In the genomic region with DNA sequence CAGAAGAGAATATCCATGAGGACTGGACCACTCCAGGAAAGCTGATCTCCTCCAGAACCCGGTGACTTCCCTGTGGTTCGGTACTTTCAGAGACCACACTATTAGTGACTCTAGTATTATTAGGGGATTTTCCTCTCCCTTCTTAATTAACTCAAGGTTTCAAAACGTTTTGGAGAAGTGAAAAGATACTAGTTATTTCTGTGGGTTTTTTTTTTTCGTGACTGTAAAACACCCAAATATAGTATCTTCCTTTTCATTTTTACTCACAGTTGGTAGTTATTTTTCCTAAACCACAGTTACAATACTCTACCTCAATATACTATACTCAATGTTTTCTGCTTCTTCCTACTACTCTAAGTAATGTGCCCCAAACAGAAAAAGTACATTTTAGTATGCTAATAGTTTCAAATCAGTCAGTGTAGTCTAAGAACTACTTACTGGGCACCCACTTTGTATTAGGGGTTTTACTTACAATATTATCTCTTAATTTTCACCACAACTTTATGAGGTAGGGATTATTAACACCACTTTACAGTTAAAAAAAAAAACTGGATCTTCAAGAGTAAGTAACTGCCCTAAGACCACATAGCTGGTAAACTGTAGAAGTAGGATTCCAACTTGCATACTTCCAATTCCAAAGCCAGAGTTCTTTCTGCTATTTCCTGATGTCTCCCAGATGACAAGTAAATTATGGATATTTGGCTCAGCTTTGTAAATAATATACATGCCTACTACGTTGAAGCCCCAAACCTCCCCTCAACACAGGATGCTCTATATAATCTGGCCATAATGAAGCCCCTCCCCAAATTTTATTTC, we compare ENCODE assay signal across 10 cellular contexts. TPM values are rescaled to one million over a fixed set of nuclear protein-coding genes. Genes with fewer than 3 reads are reported as not detected.
A peak's percentile ranks its signal among the peaks of the same experiment; 100 is the strongest.
DNase-seq lines count a peak whose midpoint lies in the region; ATAC-seq, FAIRE-seq and TF ChIP-seq lines count a peak whose summit lies in the region.
"Had no signal": no experiment of that assay in that cellular context is flagged by ENCODE, and none has a peak within 500 bp of the region (broad histone marks: within the 10 kb centered on the region; RNA-seq: fewer than 3 reads in every experiment).

No MANE protein-coding gene starts in this region.

- H3K27ac ChIP-seq in neural progenitor cell (no peak overlapping the region), gastroesophageal sphincter (no peak overlapping the region)
- H3K27ac ChIP-seq: coronary artery had no signal

- WGBS in gastroesophageal sphincter (ENCODE audit: low coverage in 1 of 2), 2 donors = 61 to 62% methylated on average over 5 of the region's 5 CpGs

- H3K27ac Mint-ChIP-seq in activated naive CD8-positive, alpha-beta T cell treated with anti-CD3 and anti-CD28 coated beads, Interleukin-2, amount 10 ng/mL, durations not matched to agents 7 days and 5 days = peak overlapping the region; percentile 30
- no peak overlapping the region for H3K27ac Mint-ChIP-seq in neural progenitor cell

- H3K27me3 ChIP-seq in neural progenitor cell (no peaks in the 10 kb centered on the region), gastroesophageal sphincter (no peaks in the 10 kb centered on the region)

- no peaks in the 10 kb centered on the region for H3K36me3 ChIP-seq in neural progenitor cell
- H3K36me3 ChIP-seq in gastroesophageal sphincter = no peaks in the 10 kb centered on the region

- H3K9me3 Mint-ChIP-seq in activated naive CD8-positive, alpha-beta T cell treated with anti-CD3 and anti-CD28 coated beads, Interleukin-2, amount 10 ng/mL, durations not matched to agents 7 days and 5 days = peaks cover 2% of the 10 kb centered on the region
- H3K9me3 Mint-ChIP-seq in neural progenitor cell = peaks cover 7% of the 10 kb centered on the region

- no peak overlapping the region for H3K9ac ChIP-seq in neural progenitor cell

- H3K4me3 Mint-ChIP-seq in activated naive CD8-positive, alpha-beta T cell treated with anti-CD3 and anti-CD28 coated beads, Interleukin-2, amount 10 ng/mL, durations not matched to agents 7 days and 5 days = no peak overlapping the region
- no peak overlapping the region for H3K4me3 Mint-ChIP-seq in neural progenitor cell

- peaks cover 3% of the 10 kb centered on the region for H3K36me3 Mint-ChIP-seq in activated naive CD8-positive, alpha-beta T cell treated with anti-CD3 and anti-CD28 coated beads, Interleukin-2, amount 10 ng/mL, durations not matched to agents 7 days and 5 days
- no peaks in the 10 kb centered on the region for H3K36me3 Mint-ChIP-seq in neural progenitor cell

- no peak for TF ChIP-seq EP300 in gastroesophageal sphincter (IDR thresholded peaks at IDR 0.05)

- H2AFZ ChIP-seq in neural progenitor cell (replicated peaks) = no peak overlapping the region

- TF ChIP-seq CTCF in neural progenitor cell (IDR thresholded peaks at IDR 0.05) (no peak), gastroesophageal sphincter (IDR thresholded peaks at IDR 0.05) (no peak)

- TF ChIP-seq POLR2A in GM12891 (IDR thresholded peaks at IDR 0.05; ENCODE audit: low read depth, low read length) (no peak), gastroesophageal sphincter (IDR thresholded peaks at IDR 0.05) (no peak)

- H3K79me2 ChIP-seq in neural progenitor cell (ENCODE audit: low read depth) = no peaks in the 10 kb centered on the region

- peak; percentile 74 for FAIRE-seq in GM12891 (lab: Jason Lieb, UNC)

- H3K4me3 ChIP-seq in neural progenitor cell (no peak overlapping the region), gastroesophageal sphincter (no peak overlapping the region)
- H3K4me3 ChIP-seq: coronary artery had no signal

- no peaks in the 10 kb centered on the region for H3F3A ChIP-seq in neural progenitor cell (ENCODE audit: low read depth)

- H3K4me1 ChIP-seq in neural progenitor cell (no peaks in the 10 kb centered on the region), gastroesophageal sphincter (no peaks in the 10 kb centered on the region)

- DNase-seq in GM12891 (ENCODE audit: insufficient read length, low spot score) (no peak), neural progenitor cell (ENCODE audit: low spot score) (no peak), GOT3 (lab: John Stamatoyannopoulos, UW) (no peak), NCI-H526 (lab: John Stamatoyannopoulos, UW) (no peak)
- no peak for DNase-seq in activated naive CD8-positive, alpha-beta T cell treated with anti-CD3 and anti-CD28 coated beads, Interleukin-2, amount 10 ng/mL, durations not matched to agents 7 days and 5 days
- DNase-seq: NCI-H146 had no signal

- H3K4me1 Mint-ChIP-seq in activated naive CD8-positive, alpha-beta T cell treated with anti-CD3 and anti-CD28 coated beads, Interleukin-2, amount 10 ng/mL, durations not matched to agents 7 days and 5 days = peaks cover 16% of the 10 kb centered on the region
- H3K4me1 Mint-ChIP-seq in neural progenitor cell = peaks cover 5% of the 10 kb centered on the region

- H4K20me1 ChIP-seq in neural progenitor cell (ENCODE audit: low read depth) = no peaks in the 10 kb centered on the region

- H3K9me3 ChIP-seq in neural progenitor cell (ENCODE audit: low read depth) (no peaks in the 10 kb centered on the region), gastroesophageal sphincter (no peaks in the 10 kb centered on the region)

- POLR2A ChIA-PET in activated naive CD8-positive, alpha-beta T cell treated with anti-CD3 and anti-CD28 coated beads, Interleukin-2, amount 10 ng/mL, durations not matched to agents 7 days and 5 days (lab: Charles Lee) = no interaction called here

- H3K27me3 Mint-ChIP-seq in activated naive CD8-positive, alpha-beta T cell treated with anti-CD3 and anti-CD28 coated beads, Interleukin-2, amount 10 ng/mL, durations not matched to agents 7 days and 5 days = no peaks in the 10 kb centered on the region
- H3K27me3 Mint-ChIP-seq in neural progenitor cell (ENCODE audit: insufficient read depth, low read depth) = no peaks in the 10 kb centered on the region

- no peak overlapping the region for H3K4me2 ChIP-seq in neural progenitor cell

- ATAC-seq in GM19463 (IDR thresholded peaks at IDR 0.05; ENCODE audit: unreplicated experiment) (peak; percentile 54), HG03095 (IDR thresholded peaks at IDR 0.05; ENCODE audit: unreplicated experiment) (peak; percentile 68), gastroesophageal sphincter (no peak)
- ATAC-seq in activated naive CD8-positive, alpha-beta T cell treated with anti-CD3 and anti-CD28 coated beads, Interleukin-2, amount 10 ng/mL, durations not matched to agents 7 days and 5 days (ENCODE audit: low read depth) = no peak

TF ChIP-seq in GM12891, 5 proteins besides CTCF, POLR2A, EP300 and RAD21:
- TF ChIP-seq TAF1 (IDR thresholded peaks at IDR 0.05; ENCODE audit: low read depth, low read length) (no peak), SPI1 (IDR thresholded peaks at IDR 0.05; ENCODE audit: low read depth, low read length) (peak; percentile 76)

RNA-seq across cellular contexts. Expression of a gene that starts 45.0 kb away (rescaled TPM):
- 15.0 TPM for polyA plus RNA-seq in GM12891 (2012; ENCODE audit: low read depth, missing spikeins)
- 1 to 10 TPM; 2.9 to 3.9 TPM for total RNA-seq in activated naive CD8-positive, alpha-beta T cell treated with anti-CD3 and anti-CD28 coated beads, Interleukin-2, amount 10 ng/mL, durations not matched to agents 7 days and 5 days
- 3.4 and 3.5 TPM in 2 replicates for total RNA-seq in neural progenitor cell (ENCODE audit: low replicate concordance)
- total RNA-seq in gastroesophageal sphincter = 1 to 10 TPM; 3.5 to 6.1 (median 4.2) TPM

Comparison
In these comparisons a context has a peak if more than half of its experiments do, and no peak if none do; other contexts are left out.
1. ATAC-seq: peak in GM19463 (single experiment) and HG03095 (single experiment); none in activated naive CD8-positive, alpha-beta T cell treated with anti-CD3 and anti-CD28 coated beads, Interleukin-2, amount 10 ng/mL, durations not matched to agents 7 days and 5 days (single experiment) and gastroesophageal sphincter (single experiment).